In genomic region chr20:46406986-46407670, GRCh38 we compare ENCODE assay signal across 1 cellular context.
TF ChIP-seq lines count a peak whose summit lies in the region.

No MANE protein-coding gene starts in this region.

TF ChIP-seq in HEK293, 187 proteins besides CTCF, POLR2A, EP300 and RAD21 (continued from another document and continues in another):
- no peak for TF ChIP-seq ZNF621 (tag by site-specific recombination; IDR thresholded peaks at IDR 0.05)
- no peak for TF ChIP-seq ZNF785 (tag by site-specific recombination; IDR thresholded peaks at IDR 0.05)
- no peak for TF ChIP-seq ZNF555 (tag by site-specific recombination; conservative IDR thresholded peaks at IDR 0.05)
- no peak for TF ChIP-seq ZNF19 (tag by site-specific recombination; IDR thresholded peaks at IDR 0.05; ENCODE audit: low read depth)
- TF ChIP-seq ZBTB6 (tag by site-specific recombination; IDR thresholded peaks at IDR 0.05): no peak
- no peak for TF ChIP-seq HOXD13 (CRISPR knock-in tag; IDR thresholded peaks at IDR 0.05; ENCODE audit: borderline replicate concordance)
- no peak for TF ChIP-seq ZNF18 (tag by site-specific recombination; IDR thresholded peaks at IDR 0.05)
- no peak for TF ChIP-seq ZNF404 (tag by site-specific recombination; IDR thresholded peaks at IDR 0.05)
- TF ChIP-seq ZNF549 (tag by site-specific recombination; IDR thresholded peaks at IDR 0.05): no peak
- TF ChIP-seq ZNF423 (tag by site-specific recombination; IDR thresholded peaks at IDR 0.05): no peak
- TF ChIP-seq KLF1 (tag by site-specific recombination; IDR thresholded peaks at IDR 0.05): no peak
- no peak for TF ChIP-seq ZNF311 (tag by site-specific recombination; IDR thresholded peaks at IDR 0.05; ENCODE audit: borderline replicate concordance)
- TF ChIP-seq, protein P1, sequence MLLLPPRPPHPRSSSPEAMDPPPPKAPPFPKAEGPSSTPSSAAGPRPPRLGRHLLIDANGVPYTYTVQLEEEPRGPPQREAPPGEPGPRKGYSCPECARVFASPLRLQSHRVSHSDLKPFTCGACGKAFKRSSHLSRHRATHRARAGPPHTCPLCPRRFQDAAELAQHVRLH (tag by site-specific recombination; IDR thresholded peaks at IDR 0.05): no peak
- TF ChIP-seq ZNF426 (tag by site-specific recombination; IDR thresholded peaks at IDR 0.05): no peak
- TF ChIP-seq ZNF843 (tag by site-specific recombination; IDR thresholded peaks at IDR 0.05): no peak
- peak; percentile 98 for TF ChIP-seq EGR2 (tag by site-specific recombination; IDR thresholded peaks at IDR 0.05; ENCODE audit: low read depth)
- TF ChIP-seq BCL11A (tag by site-specific recombination; IDR thresholded peaks at IDR 0.05; ENCODE audit: low read depth): no peak
- no peak for TF ChIP-seq ZNF132 (tag by site-specific recombination; IDR thresholded peaks at IDR 0.05; ENCODE audit: borderline replicate concordance)
- no peak for TF ChIP-seq MYNN (tag by site-specific recombination; IDR thresholded peaks at IDR 0.05; ENCODE audit: borderline replicate concordance)
- TF ChIP-seq, protein P2, sequence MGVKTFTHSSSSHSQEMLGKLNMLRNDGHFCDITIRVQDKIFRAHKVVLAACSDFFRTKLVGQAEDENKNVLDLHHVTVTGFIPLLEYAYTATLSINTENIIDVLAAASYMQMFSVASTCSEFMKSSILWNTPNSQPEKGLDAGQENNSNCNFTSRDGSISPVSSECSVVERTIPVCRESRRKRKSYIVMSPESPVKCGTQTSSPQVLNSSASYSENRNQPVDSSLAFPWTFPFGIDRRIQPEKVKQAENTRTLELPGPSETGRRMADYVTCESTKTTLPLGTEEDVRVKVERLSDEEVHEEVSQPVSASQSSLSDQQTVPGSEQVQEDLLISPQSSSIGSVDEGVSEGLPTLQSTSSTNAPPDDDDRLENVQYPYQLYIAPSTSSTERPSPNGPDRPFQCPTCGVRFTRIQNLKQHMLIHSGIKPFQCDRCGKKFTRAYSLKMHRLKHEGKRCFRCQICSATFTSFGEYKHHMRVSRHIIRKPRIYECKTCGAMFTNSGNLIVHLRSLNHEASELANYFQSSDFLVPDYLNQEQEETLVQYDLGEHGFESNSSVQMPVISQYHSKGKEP (tag by site-specific recombination; IDR thresholded peaks at IDR 0.05): no peak
- no peak for TF ChIP-seq ZNF211 (tag by site-specific recombination; IDR thresholded peaks at IDR 0.05; ENCODE audit: low read depth)
- TF ChIP-seq, protein P3, sequence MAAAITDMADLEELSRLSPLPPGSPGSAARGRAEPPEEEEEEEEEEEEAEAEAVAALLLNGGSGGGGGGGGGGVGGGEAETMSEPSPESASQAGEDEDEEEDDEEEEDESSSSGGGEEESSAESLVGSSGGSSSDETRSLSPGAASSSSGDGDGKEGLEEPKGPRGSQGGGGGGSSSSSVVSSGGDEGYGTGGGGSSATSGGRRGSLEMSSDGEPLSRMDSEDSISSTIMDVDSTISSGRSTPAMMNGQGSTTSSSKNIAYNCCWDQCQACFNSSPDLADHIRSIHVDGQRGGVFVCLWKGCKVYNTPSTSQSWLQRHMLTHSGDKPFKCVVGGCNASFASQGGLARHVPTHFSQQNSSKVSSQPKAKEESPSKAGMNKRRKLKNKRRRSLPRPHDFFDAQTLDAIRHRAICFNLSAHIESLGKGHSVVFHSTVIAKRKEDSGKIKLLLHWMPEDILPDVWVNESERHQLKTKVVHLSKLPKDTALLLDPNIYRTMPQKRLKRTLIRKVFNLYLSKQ (tag by site-specific recombination; IDR thresholded peaks at IDR 0.05; ENCODE audit: borderline replicate concordance): no peak
- no peak for TF ChIP-seq ZNF792 (tag by site-specific recombination; IDR thresholded peaks at IDR 0.05)
- TF ChIP-seq ZNF157 (tag by site-specific recombination; IDR thresholded peaks at IDR 0.05): no peak
- no peak for TF ChIP-seq ZNF138 (tag by site-specific recombination; IDR thresholded peaks at IDR 0.05; ENCODE audit: borderline replicate concordance)
- no peak for TF ChIP-seq ZNF202 (tag by site-specific recombination; IDR thresholded peaks at IDR 0.05; ENCODE audit: borderline replicate concordance)
- no peak for TF ChIP-seq ZNF114 (tag by site-specific recombination; IDR thresholded peaks at IDR 0.05)
- TF ChIP-seq ZSCAN30 (tag by site-specific recombination; IDR thresholded peaks at IDR 0.05): no peak
- no peak for TF ChIP-seq ZBTB8A (tag by site-specific recombination; IDR thresholded peaks at IDR 0.05)
- TF ChIP-seq ZNF544 (tag by site-specific recombination; IDR thresholded peaks at IDR 0.05): no peak
- TF ChIP-seq, protein P4, sequence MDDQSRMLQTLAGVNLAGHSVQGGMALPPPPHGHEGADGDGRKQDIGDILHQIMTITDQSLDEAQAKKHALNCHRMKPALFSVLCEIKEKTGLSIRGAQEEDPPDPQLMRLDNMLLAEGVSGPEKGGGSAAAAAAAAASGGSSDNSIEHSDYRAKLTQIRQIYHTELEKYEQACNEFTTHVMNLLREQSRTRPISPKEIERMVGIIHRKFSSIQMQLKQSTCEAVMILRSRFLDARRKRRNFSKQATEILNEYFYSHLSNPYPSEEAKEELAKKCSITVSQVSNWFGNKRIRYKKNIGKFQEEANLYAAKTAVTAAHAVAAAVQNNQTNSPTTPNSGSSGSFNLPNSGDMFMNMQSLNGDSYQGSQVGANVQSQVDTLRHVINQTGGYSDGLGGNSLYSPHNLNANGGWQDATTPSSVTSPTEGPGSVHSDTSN (CRISPR knock-in tag; IDR thresholded peaks at IDR 0.05): no peak
- no peak for TF ChIP-seq ZNF639 (tag by site-specific recombination; IDR thresholded peaks at IDR 0.05)
- no peak for TF ChIP-seq MEIS1 (CRISPR knock-in tag; IDR thresholded peaks at IDR 0.05; ENCODE audit: borderline replicate concordance)
- TF ChIP-seq ZNF394 (tag by site-specific recombination; IDR thresholded peaks at IDR 0.05; ENCODE audit: borderline replicate concordance): no peak
- peak; percentile 66 for TF ChIP-seq ZNF600 (tag by site-specific recombination; IDR thresholded peaks at IDR 0.05)
- TF ChIP-seq ZNF184 (tag by site-specific recombination; IDR thresholded peaks at IDR 0.05): no peak
- no peak for TF ChIP-seq SALL2 (tag by site-specific recombination; IDR thresholded peaks at IDR 0.05; ENCODE audit: borderline replicate concordance)
- TF ChIP-seq ZNF48 (tag by site-specific recombination; IDR thresholded peaks at IDR 0.05): no peak
- TF ChIP-seq RBAK (tag by site-specific recombination; IDR thresholded peaks at IDR 0.05): no peak
- TF ChIP-seq, protein P5, sequence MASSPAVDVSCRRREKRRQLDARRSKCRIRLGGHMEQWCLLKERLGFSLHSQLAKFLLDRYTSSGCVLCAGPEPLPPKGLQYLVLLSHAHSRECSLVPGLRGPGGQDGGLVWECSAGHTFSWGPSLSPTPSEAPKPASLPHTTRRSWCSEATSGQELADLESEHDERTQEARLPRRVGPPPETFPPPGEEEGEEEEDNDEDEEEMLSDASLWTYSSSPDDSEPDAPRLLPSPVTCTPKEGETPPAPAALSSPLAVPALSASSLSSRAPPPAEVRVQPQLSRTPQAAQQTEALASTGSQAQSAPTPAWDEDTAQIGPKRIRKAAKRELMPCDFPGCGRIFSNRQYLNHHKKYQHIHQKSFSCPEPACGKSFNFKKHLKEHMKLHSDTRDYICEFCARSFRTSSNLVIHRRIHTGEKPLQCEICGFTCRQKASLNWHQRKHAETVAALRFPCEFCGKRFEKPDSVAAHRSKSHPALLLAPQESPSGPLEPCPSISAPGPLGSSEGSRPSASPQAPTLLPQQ (tag by site-specific recombination; IDR thresholded peaks at IDR 0.05): 0 out of 2 replicates have a peak, but pooled peaks have one; percentile 11
- no peak for TF ChIP-seq ZNF449 (tag by site-specific recombination; IDR thresholded peaks at IDR 0.05)
- TF ChIP-seq SCRT2 (tag by site-specific recombination; IDR thresholded peaks at IDR 0.05): peak; percentile 80
- TF ChIP-seq, protein P6, sequence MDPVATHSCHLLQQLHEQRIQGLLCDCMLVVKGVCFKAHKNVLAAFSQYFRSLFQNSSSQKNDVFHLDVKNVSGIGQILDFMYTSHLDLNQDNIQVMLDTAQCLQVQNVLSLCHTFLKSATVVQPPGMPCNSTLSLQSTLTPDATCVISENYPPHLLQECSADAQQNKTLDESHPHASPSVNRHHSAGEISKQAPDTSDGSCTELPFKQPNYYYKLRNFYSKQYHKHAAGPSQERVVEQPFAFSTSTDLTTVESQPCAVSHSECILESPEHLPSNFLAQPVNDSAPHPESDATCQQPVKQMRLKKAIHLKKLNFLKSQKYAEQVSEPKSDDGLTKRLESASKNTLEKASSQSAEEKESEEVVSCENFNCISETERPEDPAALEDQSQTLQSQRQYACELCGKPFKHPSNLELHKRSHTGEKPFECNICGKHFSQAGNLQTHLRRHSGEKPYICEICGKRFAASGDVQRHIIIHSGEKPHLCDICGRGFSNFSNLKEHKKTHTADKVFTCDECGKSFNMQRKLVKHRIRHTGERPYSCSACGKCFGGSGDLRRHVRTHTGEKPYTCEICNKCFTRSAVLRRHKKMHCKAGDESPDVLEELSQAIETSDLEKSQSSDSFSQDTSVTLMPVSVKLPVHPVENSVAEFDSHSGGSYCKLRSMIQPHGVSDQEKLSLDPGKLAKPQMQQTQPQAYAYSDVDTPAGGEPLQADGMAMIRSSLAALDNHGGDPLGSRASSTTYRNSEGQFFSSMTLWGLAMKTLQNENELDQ (tag by site-specific recombination; IDR thresholded peaks at IDR 0.05; ENCODE audit: low read depth): no peak
- no peak for TF ChIP-seq ZNF169 (tag by site-specific recombination; IDR thresholded peaks at IDR 0.05)
- TF ChIP-seq ZNF560 (tag by site-specific recombination; IDR thresholded peaks at IDR 0.05; ENCODE audit: borderline replicate concordance): no peak
- TF ChIP-seq ZFP37 (tag by site-specific recombination; IDR thresholded peaks at IDR 0.05): no peak
- no peak for TF ChIP-seq ZFP69B (tag by site-specific recombination; IDR thresholded peaks at IDR 0.05)
- no peak for TF ChIP-seq PRDM1 (tag by site-specific recombination; IDR thresholded peaks at IDR 0.05)
- no peak for TF ChIP-seq ZBTB21 (tag by site-specific recombination; IDR thresholded peaks at IDR 0.05)
- no peak for TF ChIP-seq ZNF416 (tag by site-specific recombination; IDR thresholded peaks at IDR 0.05)
- TF ChIP-seq KLF16 (tag by site-specific recombination; IDR thresholded peaks at IDR 0.05): 0 out of 2 replicates have a peak, but pooled peaks have one; percentile 4
- peak; percentile 94 for TF ChIP-seq ZIC2 (tag by site-specific recombination; IDR thresholded peaks at IDR 0.05)
- TF ChIP-seq ZFHX2 (tag by site-specific recombination; conservative IDR thresholded peaks at IDR 0.05): peak; percentile 99
- TF ChIP-seq, protein P7, sequence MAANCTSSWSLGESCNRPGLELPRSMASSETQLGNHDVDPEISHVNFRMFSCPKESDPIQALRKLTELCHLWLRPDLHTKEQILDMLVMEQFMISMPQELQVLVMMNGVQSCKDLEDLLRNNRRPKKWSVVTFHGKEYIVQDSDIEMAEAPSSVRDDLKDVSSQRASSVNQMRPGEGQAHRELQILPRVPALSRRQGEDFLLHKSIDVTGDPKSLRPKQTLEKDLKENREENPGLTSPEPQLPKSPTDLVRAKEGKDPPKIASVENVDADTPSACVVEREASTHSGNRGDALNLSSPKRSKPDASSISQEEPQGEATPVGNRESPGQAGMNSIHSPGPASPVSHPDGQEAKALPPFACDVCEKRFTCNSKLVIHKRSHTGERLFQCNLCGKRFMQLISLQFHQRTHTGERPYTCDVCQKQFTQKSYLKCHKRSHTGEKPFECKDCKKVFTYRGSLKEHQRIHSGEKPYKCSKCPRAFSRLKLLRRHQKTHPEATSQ (tag by site-specific recombination; IDR thresholded peaks at IDR 0.05): no peak
- TF ChIP-seq ZNF341 (tag by site-specific recombination; IDR thresholded peaks at IDR 0.05; ENCODE audit: low read depth): peak; percentile 21; the same call in 1 of the 2 replicates
